In the genomic region with DNA sequence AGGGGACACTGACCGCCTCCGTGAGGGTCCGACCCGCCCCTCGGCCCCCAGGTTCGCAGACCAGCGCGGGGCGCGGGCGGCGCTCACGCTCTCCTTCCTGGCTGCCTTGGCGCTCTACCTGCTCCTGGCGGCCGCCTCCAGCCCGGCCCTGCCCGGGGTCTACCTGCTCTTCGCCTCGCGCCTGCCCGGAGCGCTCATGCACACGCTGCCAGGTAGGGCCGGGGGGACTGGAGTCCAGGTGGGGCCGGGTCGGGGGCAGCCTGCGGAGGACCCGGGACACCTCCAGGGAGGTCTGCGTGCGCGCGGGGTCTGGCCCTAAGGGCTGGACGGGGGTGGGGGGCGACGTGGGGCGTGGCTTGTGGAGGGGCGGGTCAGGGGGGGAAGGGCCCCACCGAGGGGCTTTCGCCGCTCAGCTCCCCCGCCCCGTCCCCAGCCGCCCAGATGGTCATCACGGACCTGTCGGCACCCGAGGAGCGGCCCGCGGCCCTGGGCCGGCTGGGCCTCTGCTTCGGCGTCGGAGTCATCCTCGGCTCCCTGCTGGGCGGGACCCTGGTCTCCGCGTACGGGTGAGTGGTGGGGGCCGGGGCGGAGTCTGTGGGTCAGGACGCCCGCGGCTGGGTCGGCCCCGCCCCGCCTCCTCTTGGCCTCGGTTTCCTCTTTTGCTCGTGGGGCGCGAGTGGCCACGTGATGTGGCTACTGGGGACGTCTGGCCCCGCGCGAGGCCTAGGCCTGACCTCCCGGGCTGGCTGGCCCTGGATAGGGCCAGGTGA, we compare ENCODE assay signal across 13 cellular contexts.
"Had no signal": no experiment of that assay in that cellular context is flagged by ENCODE, and none has a peak within 500 bp of the region (broad histone marks: within the 10 kb centered on the region; RNA-seq: fewer than 3 reads in every experiment).

No MANE protein-coding gene starts in this region.

- H3K4me3 Mint-ChIP-seq: activated naive CD4-positive, alpha-beta T cell treated with anti-CD3 and anti-CD28 coated beads, Interleukin-2, amount 10 ng/mL, durations not matched to agents 7 days and 5 days; activated T-helper 1 cell treated with anti-CD3 and anti-CD28 coated beads, Interleukin-12 subunit alpha, Interleukin-12 subunit beta, Interleukin-2, Interleukin-4 antibody, amounts not matched to agents 30 ng/mL and 10 ng/mL and 1 ng/mL, durations not matched to agents 14 hours and 24 hours and 36 hours; neural crest cell; T-cell; type B pancreatic cell had no signal

- H3K27ac ChIP-seq: body of pancreas, left lung, ovary, VCaP had no signal

- DNase-seq: activated CD4-positive, alpha-beta T cell treated with anti-CD3 and anti-CD28 coated beads for 4 hours; activated naive CD4-positive, alpha-beta T cell treated with anti-CD3 and anti-CD28 coated beads, Interleukin-2, amount 10 ng/mL, durations not matched to agents 7 days and 5 days; body of pancreas; dermis blood vessel endothelial cell; erythroblast; left lung; T-cell had no signal

- H3K36me3 ChIP-seq: left lung, ovary had no signal

- H3K27ac Mint-ChIP-seq: activated naive CD4-positive, alpha-beta T cell treated with anti-CD3 and anti-CD28 coated beads, Interleukin-2, amount 10 ng/mL, durations not matched to agents 7 days and 5 days; activated T-helper 1 cell treated with anti-CD3 and anti-CD28 coated beads, Interleukin-12 subunit alpha, Interleukin-12 subunit beta, Interleukin-2, Interleukin-4 antibody, amounts not matched to agents 30 ng/mL and 10 ng/mL and 1 ng/mL, durations not matched to agents 14 hours and 24 hours and 36 hours; T-cell; type B pancreatic cell had no signal

- H3K4me1 Mint-ChIP-seq: neural crest cell had no signal

- H3K27me3 ChIP-seq: body of pancreas, ovary had no signal

- H3K9me3 ChIP-seq: body of pancreas, left lung, ovary had no signal

- H3K9me3 Mint-ChIP-seq: type B pancreatic cell had no signal

- H3K27me3 Mint-ChIP-seq: T-cell, type B pancreatic cell had no signal

- H3K4me3 ChIP-seq: body of pancreas, left lung, ovary, skin epidermis had no signal

- ATAC-seq: body of pancreas, left lung, T-cell had no signal
